Comparison of ENCODE assay signal across 8 cellular contexts in genomic region chr6:47414517-47415167, GRCh38.
DNase-seq lines count a peak whose midpoint lies in the region; ATAC-seq lines count a peak whose summit lies in the region.

No MANE protein-coding gene starts in this region.

- peak overlapping the region; percentile 11 for H3K27ac ChIP-seq in effector memory CD4-positive, alpha-beta T cell (ENCODE audit: insufficient read depth, low read length, poor library complexity, severe bottlenecking)
- H3K27ac ChIP-seq in muscle layer of colon (ENCODE audit: low read depth, low read length): no peak overlapping the region

- H3K9ac ChIP-seq in muscle layer of colon (ENCODE audit: low read length): no peak overlapping the region

- H3K36me3 ChIP-seq in effector memory CD4-positive, alpha-beta T cell (ENCODE audit: control insufficient read depth, insufficient read depth, low read length): no peaks in the 10 kb centered on the region
- H3K36me3 ChIP-seq in muscle layer of colon (ENCODE audit: insufficient read depth, low read length): no peaks in the 10 kb centered on the region

- DNase-seq in AG08395 (ENCODE audit: low spot score): peak; percentile 49
- DNase-seq in RPMI7951 (ENCODE audit: low read depth): peak; percentile 72
- DNase-seq in effector memory CD4-positive, alpha-beta T cell: no peak
- DNase-seq in amniotic stem cell (lab: John Stamatoyannopoulos, UW): no peak
- no peak for DNase-seq in NCI-H1436 (lab: John Stamatoyannopoulos, UW)

- H3K4me3 ChIP-seq in effector memory CD4-positive, alpha-beta T cell (ENCODE audit: insufficient read depth, low read depth, low read length, poor library complexity, severe bottlenecking): peak overlapping the region; percentile 47
- H3K4me3 ChIP-seq in muscle layer of colon (ENCODE audit: low read depth in 1 of 2, low read length in 2 of 2): peak overlapping the region; percentile 15 to 48

- no peaks in the 10 kb centered on the region for H3K27me3 ChIP-seq in effector memory CD4-positive, alpha-beta T cell (replicated peaks; ENCODE audit: control insufficient read depth, insufficient read depth, low read length, poor library complexity, severe bottlenecking)
- no peaks in the 10 kb centered on the region for H3K27me3 ChIP-seq in muscle layer of colon (ENCODE audit: control insufficient read depth in 1 of 2, insufficient read depth in 2 of 2, low read length in 2 of 2)

- H3K9me3 ChIP-seq in effector memory CD4-positive, alpha-beta T cell (ENCODE audit: control insufficient read depth, low read length): no peaks in the 10 kb centered on the region
- H3K9me3 ChIP-seq in muscle layer of colon (ENCODE audit: low read length): no peaks in the 10 kb centered on the region

- ATAC-seq in GM18861 (IDR thresholded peaks at IDR 0.05; ENCODE audit: unreplicated experiment) (peak; percentile 78), HG02981 (IDR thresholded peaks at IDR 0.05; ENCODE audit: unreplicated experiment) (peak; percentile 67)

- peaks cover 7% of the 10 kb centered on the region for H3K4me1 ChIP-seq in effector memory CD4-positive, alpha-beta T cell (ENCODE audit: control insufficient read depth, insufficient read depth, low read length, poor library complexity, severe bottlenecking)
- H3K4me1 ChIP-seq in muscle layer of colon (ENCODE audit: insufficient read depth, low read length): no peaks in the 10 kb centered on the region

Comparison
In these comparisons a context has a peak if more than half of its experiments do, and no peak if none do; other contexts are left out.
1. DNase-seq: peak in AG08395 (single experiment) and RPMI7951 (single experiment); none in effector memory CD4-positive, alpha-beta T cell (0 of 3), amniotic stem cell (single experiment) and NCI-H1436 (single experiment).